ENCODE assay signal across 15 cellular contexts in the genomic region with DNA sequence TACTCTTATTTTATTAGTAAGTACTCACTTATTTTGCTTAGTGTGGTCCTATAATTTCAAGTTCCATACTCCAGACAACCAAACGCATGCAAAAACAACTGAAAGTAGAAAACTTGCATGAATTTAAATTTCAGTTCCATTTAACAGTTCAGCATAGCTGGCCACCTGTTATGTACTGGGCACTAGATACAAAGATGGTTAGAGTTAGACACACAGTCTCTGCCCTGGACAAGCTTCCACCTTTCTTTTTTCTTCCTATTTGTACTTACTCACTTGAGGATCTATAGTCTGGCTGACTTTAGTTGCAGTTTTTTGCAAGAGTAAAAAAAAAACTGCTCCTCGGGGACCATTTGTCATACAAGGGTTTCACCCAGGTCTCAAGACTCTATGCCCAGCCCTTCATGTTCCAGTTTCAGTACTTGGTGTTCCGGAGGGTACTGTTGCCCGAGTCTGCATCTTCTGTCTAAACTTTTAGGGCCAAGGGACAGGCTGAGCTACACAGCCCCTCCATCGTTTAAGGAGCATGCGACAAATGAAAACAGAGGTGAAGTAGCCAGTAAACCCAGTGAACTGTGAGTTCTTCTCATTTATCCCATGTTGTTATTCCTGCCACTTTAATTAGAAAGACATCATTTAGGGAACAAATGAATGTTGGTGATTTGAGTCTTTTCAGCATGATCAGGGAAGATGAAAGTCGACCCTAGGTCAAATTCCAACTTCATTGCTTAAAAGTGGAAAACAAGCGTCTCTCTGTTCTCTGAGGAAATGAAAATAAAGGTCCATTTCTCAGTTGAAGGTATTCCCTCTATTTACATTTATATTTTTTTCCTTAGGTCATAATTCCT. TPM values are rescaled to one million over a fixed set of nuclear protein-coding genes. Genes with fewer than 3 reads are reported as not detected.
DNase-seq lines count a peak whose midpoint lies in the region; ATAC-seq, FAIRE-seq and TF ChIP-seq lines count a peak whose summit lies in the region.
"Had no signal": no experiment of that assay in that cellular context is flagged by ENCODE, and none has a peak within 500 bp of the region (broad histone marks: within the 10 kb centered on the region; RNA-seq: fewer than 3 reads in every experiment).

No MANE protein-coding gene starts in this region.

- no peaks in the 10 kb centered on the region for H3K9me3 ChIP-seq in Karpas-422 (ENCODE audit: low read length)
- H3K9me3 ChIP-seq in GM12878 (replicated peaks; ENCODE audit: control insufficient read depth, insufficient read depth, low read length): no peaks in the 10 kb centered on the region

- no peak for FAIRE-seq in GM12878 (lab: Jason Lieb, UNC)
- FAIRE-seq: H54, RCC 7860 had no signal

- H3K27me3 ChIP-seq in Karpas-422 (ENCODE audit: low read length) (no peaks in the 10 kb centered on the region), GM12878 (replicated peaks in 1 of 2; ENCODE audit: control insufficient read depth in 2 of 2, insufficient read depth in 2 of 2, low read length in 1 of 2) (no peaks in the 10 kb centered on the region; a peak in 1 of 4 replicates)

- H4K20me1 ChIP-seq in Karpas-422 (ENCODE audit: insufficient read depth, low read depth, low read length) (no peaks in the 10 kb centered on the region), GM12878 (ENCODE audit: control insufficient read depth, insufficient read depth) (no peaks in the 10 kb centered on the region)

- CTCF ChIA-PET in GM12878 (lab: Yijun Ruan, JAX): interaction anchor here (1.2 kb wide), 1 partner anchor 32 kb away, joined by 3 read pairs; no protein-coding TSS in a partner anchor

- SMC1A ChIA-PET in GM12878 (lab: Charles Lee; ENCODE audit: uncharacterized antibody, unreplicated experiment): interaction anchor here (1.2 kb wide), 1 partner anchor 28 kb away, joined by 3 read pairs; no protein-coding TSS in a partner anchor

- peak; percentile 64 for ATAC-seq in GM12878
- peak; percentile 68 for ATAC-seq in stimulated activated memory B cell treated with anti-CD40 and anti-IgM and Interleukin-4, amounts not matched to agents 10 μg/mL and 1 μg/mL and 100 μg/mL, for 72 hours
- ATAC-seq: CD8-positive, alpha-beta T cell had no signal

- H3K4me1 Mint-ChIP-seq in stimulated activated memory B cell treated with anti-CD40 and anti-IgM and Interleukin-4, amounts not matched to agents 10 μg/mL and 1 μg/mL and 100 μg/mL, for 72 hours: peaks cover 19% of the 10 kb centered on the region

- TF ChIP-seq CTCF in GM12865 (IDR thresholded peaks at IDR 0.05; ENCODE audit: insufficient read depth, low read depth, low read length, missing control alignments) (no peak), GM12878 (IDR thresholded peaks at IDR 0.05 in 2 of 3, conservative IDR thresholded peaks at IDR 0.05 in 1 of 3; ENCODE audit: control insufficient read depth in 2 of 3, extremely low read depth in 1 of 3, insufficient read depth in 1 of 3, low read depth in 3 of 3, low read length in 3 of 3) (no peak)

- H3K4me3 ChIP-seq in GM12865 (ENCODE audit: low read depth, low read length) (no peak overlapping the region), Karpas-422 (ENCODE audit: low read length) (no peak overlapping the region), GM12878 (no peak overlapping the region)

- H3K4me1 ChIP-seq in Karpas-422 (ENCODE audit: low read length) (peaks cover 19% of the 10 kb centered on the region), GM12878 (ENCODE audit: control insufficient read depth, insufficient read depth, low read length) (peaks cover 7% of the 10 kb centered on the region)

- in situ Hi-C loops in GM12878 (cut with MboI): no loop called here

- H3K79me2 ChIP-seq in Karpas-422 (ENCODE audit: low read length) (no peaks in the 10 kb centered on the region), GM12878 (ENCODE audit: control insufficient read depth, insufficient read depth, low read length) (no peaks in the 10 kb centered on the region)

- no TSS peak for BruUV-seq in GM12878 (replicated peaks; lab: Mats Ljungman, UMichigan)

- RAD21 ChIA-PET in GM12878 (lab: Charles Lee; ENCODE audit: unreplicated experiment): no interaction called here

- intact Hi-C loops in GM12878 (cut with micrococcal nuclease; ENCODE audit: unreplicated experiment): no loop called here

- no peak for TF ChIP-seq EP300 in GM12878 (IDR thresholded peaks at IDR 0.05; ENCODE audit: borderline replicate concordance in 1 of 2, control insufficient read depth in 1 of 2, low read depth in 2 of 2, low read length in 2 of 2)

- no peaks in the 10 kb centered on the region for H3K36me3 Mint-ChIP-seq in stimulated activated memory B cell treated with anti-CD40 and anti-IgM and Interleukin-4, amounts not matched to agents 10 μg/mL and 1 μg/mL and 100 μg/mL, for 72 hours
- H3K36me3 Mint-ChIP-seq: CD8-positive, alpha-beta T cell had no signal

- H3K9ac ChIP-seq in Karpas-422 (ENCODE audit: low read length) (no peak overlapping the region), GM12878 (ENCODE audit: control insufficient read depth, insufficient read depth, low read length) (no peak overlapping the region)

- H3K9me2 ChIP-seq in Karpas-422 (replicated peaks; ENCODE audit: insufficient read depth, low read length): no peaks in the 10 kb centered on the region

- 38% methylated on average over 8 of the region's 8 CpGs for WGBS in GM12878 (ENCODE audit: insufficient coverage, insufficient replicate concordance, low lambda C conversion rate, missing lambda C conversion rate)

- H3K4me2 ChIP-seq in Karpas-422 (ENCODE audit: low read depth, low read length, poor library complexity, severe bottlenecking) (peak overlapping the region; percentile 1), GM12878 (ENCODE audit: control insufficient read depth, insufficient read depth) (0 out of 2 replicates have a peak overlapping the region, but pooled peaks have one; percentile 38)

- POLR2A ChIA-PET in GM12878 (lab: Charles Lee): no interaction called here

- H3K27ac ChIP-seq in Karpas-422 (ENCODE audit: low read length): no peak overlapping the region
- H3K27ac ChIP-seq in GM12878 (ENCODE audit: control insufficient read depth, insufficient read depth): no peak overlapping the region

- H3K9me3 Mint-ChIP-seq in stimulated activated memory B cell treated with anti-CD40 and anti-IgM and Interleukin-4, amounts not matched to agents 10 μg/mL and 1 μg/mL and 100 μg/mL, for 72 hours: no peaks in the 10 kb centered on the region
- H3K9me3 Mint-ChIP-seq: CD8-positive, alpha-beta T cell had no signal

- H3K27ac Mint-ChIP-seq in stimulated activated memory B cell treated with anti-CD40 and anti-IgM and Interleukin-4, amounts not matched to agents 10 μg/mL and 1 μg/mL and 100 μg/mL, for 72 hours: peak overlapping the region; percentile 12
- H3K27ac Mint-ChIP-seq: CD8-positive, alpha-beta T cell had no signal

- peak overlapping the region; percentile 39 for H3K4me3 Mint-ChIP-seq in stimulated activated memory B cell treated with anti-CD40 and anti-IgM and Interleukin-4, amounts not matched to agents 10 μg/mL and 1 μg/mL and 100 μg/mL, for 72 hours
- H3K4me3 Mint-ChIP-seq: CD8-positive, alpha-beta T cell had no signal

- H2AFZ ChIP-seq in Karpas-422 (ENCODE audit: low read length): no peak overlapping the region
- H2AFZ ChIP-seq in GM12878 (ENCODE audit: control insufficient read depth, low read depth, low read length): 0 out of 2 replicates have a peak overlapping the region, but pooled peaks have one; percentile 21

- TF ChIP-seq RAD21 in GM12878 (IDR thresholded peaks at IDR 0.05; ENCODE audit: insufficient read depth, low read depth, low read length): no peak

- DNase-seq in GM12865 (ENCODE audit: low read depth) (peak; percentile 30), Karpas-422 (no peak), GM12878 (ENCODE audit: low read depth, low spot score) (no peak), HUDEP-2 (lab: John Stamatoyannopoulos, UW; ENCODE audit: unreplicated experiment in 76 of 76) (no peak), NCI-H524 (lab: John Stamatoyannopoulos, UW) (no peak), hypothalamus (lab: John Stamatoyannopoulos, UW) (no peak)
- DNase-seq: CD8-positive, alpha-beta T cell; GF-D8; NCI-H1048; NCI-H146; NCI-H345; SHP77 treated with DMSO at 0.1 percent for 48 hours had no signal

- peaks cover 8% of the 10 kb centered on the region for H3K27me3 Mint-ChIP-seq in stimulated activated memory B cell treated with anti-CD40 and anti-IgM and Interleukin-4, amounts not matched to agents 10 μg/mL and 1 μg/mL and 100 μg/mL, for 72 hours

- TF ChIP-seq POLR2A in GM12878 (IDR thresholded peaks at IDR 0.05; ENCODE audit: low read depth, low read length): no peak

- no peaks in the 10 kb centered on the region for H3K36me3 ChIP-seq in Karpas-422 (ENCODE audit: insufficient read depth, low read length)
- H3K36me3 ChIP-seq in GM12878 (ENCODE audit: control insufficient read depth in 2 of 2, insufficient read depth in 2 of 2, low read length in 1 of 2): no peaks in the 10 kb centered on the region

RNA-seq across cellular contexts. Expression of a gene that starts 22.4 kb away (rescaled TPM):
- total RNA-seq in Karpas-422 (2014; rRNA removed; shearing (Covaris generic); ENCODE audit: low replicate concordance): not detected in 2 replicates
- not detected in 2 replicates for total RNA-seq in GM12878 (2013; cell fraction: nucleolus; rRNA removed)
- total RNA-seq in GM12878 (2014; rRNA removed) (0.27 and 1.1 TPM in 2 replicates), GM12878 (2014; rRNA removed; fragmentation: Illumina TruSeq; extraction: Trizol) (0.18 and 0.72 TPM in 2 replicates), GM12878 (2021) (0.44 TPM in 1 of 2 replicates, not detected in the other)
- polyA plus RNA-seq in GM12878 (2011; ENCODE audit: low read depth): not detected
- polyA plus RNA-seq in GM12878 (2011; rRNA removed) (0.13 and 0.30 TPM in 2 replicates), GM12878 (2014; fragmentation: Illumina TruSeq; extraction: Trizol) (0.14 and 0.34 TPM in 2 replicates), GM12878 (2014; fragmentation: Nextera tagmentation; extraction: Ambion mirVana) (under 1 TPM; 0.07 to 0.16 TPM), GM12878 (2014; rRNA removed) (0.10 and 0.11 TPM in 2 replicates), GM12878 (2016; fragmentation: Nextera tagmentation; extraction: Ambion mirVana) (under 1 TPM in 1 of 2 experiments, not detected in 1; 0.07 TPM)
- 0.13 TPM in 1 of 2 replicates, not detected in the other for polyA plus RNA-seq in GM12878 (2011; cell fraction: cytosol; rRNA removed)
- polyA plus RNA-seq in GM12878 (2011; cell fraction: nucleus; rRNA removed): 0.15 and 0.40 TPM in 2 replicates
- 0.08 and 0.14 TPM in 2 replicates for polyA plus RNA-seq in GM12878 (2012)
- 0.80 TPM in 1 of 2 replicates, not detected in the other for polyA minus RNA-seq in GM12878 (2011; rRNA and poly(A)+ RNA removed)
- not detected in 2 replicates for polyA minus RNA-seq in GM12878 (2011; cell fraction: cytosol; rRNA and poly(A)+ RNA removed)
- polyA minus RNA-seq in GM12878 (2011; cell fraction: nucleus; rRNA and poly(A)+ RNA removed): 0.19 TPM in 1 of 2 replicates, not detected in the other
- total RNA-seq: CD8-positive, alpha-beta T cell had no signal

RNA-seq across cellular contexts. Expression of a gene that starts 33.0 kb away (rescaled TPM):
- total RNA-seq in Karpas-422 (2014; rRNA removed; shearing (Covaris generic); ENCODE audit: low replicate concordance): 661 and 1,144 TPM in 2 replicates
- total RNA-seq in GM12878 (2013; cell fraction: nucleolus; rRNA removed): 614 and 625 TPM in 2 replicates
- total RNA-seq in GM12878 (2014; rRNA removed) (911 and 918 TPM in 2 replicates), GM12878 (2014; rRNA removed; fragmentation: Illumina TruSeq; extraction: Trizol) (1,200 and 1,219 TPM in 2 replicates), GM12878 (2021) (766 and 773 TPM in 2 replicates)
- 683 TPM for polyA plus RNA-seq in GM12878 (2011; ENCODE audit: low read depth)
- polyA plus RNA-seq in GM12878 (2011; rRNA removed) (1,305 and 1,562 TPM in 2 replicates), GM12878 (2014; fragmentation: Illumina TruSeq; extraction: Trizol) (1,492 and 1,839 TPM in 2 replicates), GM12878 (2014; fragmentation: Nextera tagmentation; extraction: Ambion mirVana) (1,000 to 10,000 TPM in 1 of 2 experiments, 100 to 1,000 TPM in 1; 679 to 1,422 TPM), GM12878 (2014; rRNA removed) (866 and 889 TPM in 2 replicates), GM12878 (2016; fragmentation: Nextera tagmentation; extraction: Ambion mirVana) (1,000 to 10,000 TPM; 1,325 to 1,341 TPM)
- polyA plus RNA-seq in GM12878 (2011; cell fraction: cytosol; rRNA removed): 561 and 849 TPM in 2 replicates
- polyA plus RNA-seq in GM12878 (2011; cell fraction: nucleus; rRNA removed): 413 and 577 TPM in 2 replicates
- 661 and 837 TPM in 2 replicates for polyA plus RNA-seq in GM12878 (2012)
- polyA minus RNA-seq in GM12878 (2011; rRNA and poly(A)+ RNA removed): 736 and 779 TPM in 2 replicates
- polyA minus RNA-seq in GM12878 (2011; cell fraction: cytosol; rRNA and poly(A)+ RNA removed): 204 and 236 TPM in 2 replicates
- polyA minus RNA-seq in GM12878 (2011; cell fraction: nucleus; rRNA and poly(A)+ RNA removed): 243 and 440 TPM in 2 replicates
